ENCODE assay signal across 16 cellular contexts in genomic region chr3:23968467-23969184, GRCh38. TPM values are rescaled to one million over a fixed set of nuclear protein-coding genes. Genes with fewer than 3 reads are reported as not detected.
DNase-seq lines count a peak whose midpoint lies in the region; ATAC-seq and TF ChIP-seq lines count a peak whose summit lies in the region.
"Had no signal": no experiment of that assay in that cellular context is flagged by ENCODE, and none has a peak within 500 bp of the region (broad histone marks: within the 10 kb centered on the region; RNA-seq: fewer than 3 reads in every experiment).

No MANE protein-coding gene starts in this region.

- BruUV-seq in Panc1 (replicated peaks; lab: Mats Ljungman, UMichigan), result no TSS peak

- no peak for TF ChIP-seq CTCF in Panc1 (IDR thresholded peaks at IDR 0.05)
- TF ChIP-seq CTCF in epithelial cell of esophagus (IDR thresholded peaks at IDR 0.05; ENCODE audit: insufficient read depth, low read depth, low read length, missing control alignments), result no peak

- CTCF ChIA-PET in Panc1 (lab: Charles Lee), result no interaction called here

- no peaks in the 10 kb centered on the region for H3K4me1 ChIP-seq in Panc1 (ENCODE audit: control insufficient read depth, insufficient read depth, low read length)
- H3K4me1 ChIP-seq in skeletal muscle satellite cell (ENCODE audit: control insufficient read depth, insufficient read depth, low read length), result peaks cover 23% of the 10 kb centered on the region
- H3K4me1 ChIP-seq: pancreas had no signal

- in situ Hi-C loops in Panc1 (cut with HindIII; ENCODE audit: low pct_unique_long_range_greater_than_20kb, low sequenced_read_pairs), result no loop called here

- H3K27me3 ChIP-seq in Panc1 (ENCODE audit: control insufficient read depth, insufficient read depth, low read length) (no peaks in the 10 kb centered on the region), skeletal muscle satellite cell (ENCODE audit: control insufficient read depth, insufficient read depth, low read length) (no peaks in the 10 kb centered on the region)
- H3K27me3 ChIP-seq: pancreas, transverse colon had no signal

- DNase-seq in NCI-H82 (lab: John Stamatoyannopoulos, UW) (peak; percentile 34), NCI-H82 treated with DMSO at 0.1 percent for 48 hours (lab: John Stamatoyannopoulos, UW; ENCODE audit: unreplicated experiment) (no peak), Panc1 (ENCODE audit: low read depth, low spot score) (peak; percentile 39), epithelial cell of esophagus (ENCODE audit: low read depth) (peak; percentile 81), SK-N-DZ (ENCODE audit: low spot score) (no peak), mesenteric fat pad (ENCODE audit: low spot score) (no peak)
- DNase-seq: activated naive CD4-positive, alpha-beta T cell treated with anti-CD3 and anti-CD28 coated beads, Interleukin-2, amount 10 ng/mL, durations not matched to agents 7 days and 5 days; foreskin melanocyte; midbrain; NCI-H510A treated with DMSO at 0.1 percent for 48 hours; pancreas; SIG-M5; stimulated activated CD4-positive, alpha-beta T cell treated with anti-CD3 and anti-CD28 coated beads, Interleukin-15, amount 100 ng/mL, for 24 hours; transverse colon had no signal

- H3K36me3 ChIP-seq in Panc1 (ENCODE audit: control insufficient read depth, insufficient read depth, low read length) (no peaks in the 10 kb centered on the region), skeletal muscle satellite cell (ENCODE audit: insufficient read depth, low read length) (peaks cover 3% of the 10 kb centered on the region)

- no peak overlapping the region for H3K27ac ChIP-seq in Panc1 (ENCODE audit: low read length)
- H3K27ac ChIP-seq: pancreas, transverse colon had no signal

- POLR2A ChIA-PET in Panc1 (lab: Charles Lee), result no interaction called here

- intact Hi-C loops in Panc1 (cut with micrococcal nuclease; ENCODE audit: unreplicated experiment), result no loop called here

- H3K4me3 ChIP-seq in Panc1 (ENCODE audit: low read depth in 2 of 2, low read length in 2 of 2), result no peak overlapping the region
- H3K4me3 ChIP-seq in epithelial cell of esophagus (ENCODE audit: low read length), result no peak overlapping the region
- H3K4me3 ChIP-seq in skeletal muscle satellite cell (ENCODE audit: low read length), result no peak overlapping the region
- H3K4me3 ChIP-seq: pancreas, transverse colon had no signal

- ATAC-seq in Panc1, result no peak
- no peak for ATAC-seq in GM18519 (IDR thresholded peaks at IDR 0.05; ENCODE audit: low FRiP score, unreplicated experiment)
- ATAC-seq: pancreas had no signal

- H3K4me2 ChIP-seq in skeletal muscle satellite cell (ENCODE audit: low read length), result peak overlapping the region; percentile 2

- no peak overlapping the region for H3K9ac ChIP-seq in skeletal muscle satellite cell (ENCODE audit: low read depth, low read length)

- H3K9me3 ChIP-seq in Panc1 (ENCODE audit: control insufficient read depth, insufficient read depth, low read depth, low read length) (no peaks in the 10 kb centered on the region), skeletal muscle satellite cell (replicated peaks; ENCODE audit: low read length) (no peaks in the 10 kb centered on the region)
- H3K9me3 ChIP-seq: pancreas, transverse colon had no signal

RNA-seq across cellular contexts. Expression of gene NR1D2, which starts 23.5 kb away (rescaled TPM):
- total RNA-seq in Panc1 (2021; ENCODE audit: unreplicated experiment) (9.5 TPM), mesenteric fat pad (19.4 TPM)
- 3.9 TPM for polyA plus RNA-seq in Panc1 (2012; ENCODE audit: insufficient read length)
- total RNA-seq in skeletal muscle satellite cell (2012; rRNA removed), result 7.9 and 15.0 TPM in 2 replicates
- 19.2 and 22.6 TPM in 2 replicates for polyA plus RNA-seq in SK-N-DZ (2014; cell fraction: cytosol; rRNA removed)
- 11.1 and 19.1 TPM in 2 replicates for polyA plus RNA-seq in SK-N-DZ (2014; cell fraction: nucleus; rRNA removed)

RNA-seq across cellular contexts. Expression of gene RPL15, which starts 51.7 kb away (rescaled TPM):
- 864 TPM for total RNA-seq in Panc1 (2021; ENCODE audit: unreplicated experiment)
- 1,152 TPM for polyA plus RNA-seq in Panc1 (2012; ENCODE audit: insufficient read length)
- total RNA-seq in skeletal muscle satellite cell (2012; rRNA removed), result 1,807 and 2,764 TPM in 2 replicates
- 2,583 and 3,247 TPM in 2 replicates for polyA plus RNA-seq in SK-N-DZ (2014; cell fraction: cytosol; rRNA removed)
- polyA plus RNA-seq in SK-N-DZ (2014; cell fraction: nucleus; rRNA removed), result 1,794 and 3,154 TPM in 2 replicates
- total RNA-seq in mesenteric fat pad, result 1,360 TPM

RNA-seq across cellular contexts. Expression of gene NKIRAS1, which starts 51.8 kb away (rescaled TPM):
- 8.9 TPM for total RNA-seq in Panc1 (2021; ENCODE audit: unreplicated experiment)
- 4.7 TPM for polyA plus RNA-seq in Panc1 (2012; ENCODE audit: insufficient read length)
- total RNA-seq in skeletal muscle satellite cell (2012; rRNA removed), result 7.6 and 12.7 TPM in 2 replicates
- 14.5 and 21.2 TPM in 2 replicates for polyA plus RNA-seq in SK-N-DZ (2014; cell fraction: cytosol; rRNA removed)
- 10.1 and 11.3 TPM in 2 replicates for polyA plus RNA-seq in SK-N-DZ (2014; cell fraction: nucleus; rRNA removed)
- total RNA-seq in mesenteric fat pad, result 15.7 TPM

Comparison
In these comparisons a context has a peak if more than half of its experiments do, and no peak if none do; other contexts are left out.
1. DNase-seq: peak in NCI-H82 (single experiment), Panc1 (single experiment) and epithelial cell of esophagus (single experiment); none in NCI-H82 treated with DMSO at 0.1 percent for 48 hours (single experiment), SK-N-DZ (single experiment) and mesenteric fat pad (single experiment).